Comparison of ENCODE assay signal across 8 cellular contexts in genomic region chr9:32378496-32378895, GRCh38. TPM values are rescaled to one million over a fixed set of nuclear protein-coding genes. Genes with fewer than 3 reads are reported as not detected.
A peak's percentile ranks its signal among the peaks of the same experiment; 100 is the strongest.
DNase-seq lines count a peak whose midpoint lies in the region; ATAC-seq and TF ChIP-seq lines count a peak whose summit lies in the region.

No MANE protein-coding gene starts in this region.

- H3K4me3 Mint-ChIP-seq in nephron progenitor cell: peak overlapping the region; percentile 47

- peak; percentile 78 for TF ChIP-seq CTCF in WERI-Rb-1 (IDR thresholded peaks at IDR 0.05; ENCODE audit: low read depth, low read length)
- peak; percentile 75 for TF ChIP-seq CTCF in nephron progenitor cell (IDR thresholded peaks at IDR 0.05)

- H3K9me3 Mint-ChIP-seq in nephron progenitor cell: no peaks in the 10 kb centered on the region

- H3K4me3 ChIP-seq in WERI-Rb-1 (ENCODE audit: low read depth, low read length): no peak overlapping the region

- H3K27me3 Mint-ChIP-seq in nephron progenitor cell (ENCODE audit: low read depth, poor library complexity): peaks cover 40% of the 10 kb centered on the region

- no peak overlapping the region for H3K27ac Mint-ChIP-seq in nephron progenitor cell

- no peaks in the 10 kb centered on the region for H3K36me3 Mint-ChIP-seq in nephron progenitor cell (ENCODE audit: low read depth)

- H3K9me3 ChIP-seq in WERI-Rb-1 (ENCODE audit: severe bottlenecking): no peaks in the 10 kb centered on the region

- peaks cover 15% of the 10 kb centered on the region for H3K4me1 Mint-ChIP-seq in nephron progenitor cell

- peak; percentile 56 for DNase-seq in DMS79 (lab: John Stamatoyannopoulos, UW)
- peak; percentile 37 for DNase-seq in NCI-H2171 treated with DMSO at 0.1 percent for 48 hours (lab: John Stamatoyannopoulos, UW)
- DNase-seq in WERI-Rb-1: peak; percentile 30
- peak; percentile 67 for DNase-seq in fibroblast of gingiva (ENCODE audit: low read depth)
- DNase-seq in nephron progenitor cell: peak; percentile 21
- no peak for DNase-seq in occipital lobe (lab: John Stamatoyannopoulos, UW)

- H3K27ac ChIP-seq in WERI-Rb-1: no peak overlapping the region

- H3K27me3 ChIP-seq in WERI-Rb-1 (ENCODE audit: insufficient read depth, low read depth, severe bottlenecking): peaks cover 34% of the 10 kb centered on the region

- no peaks in the 10 kb centered on the region for H3K36me3 ChIP-seq in WERI-Rb-1

- ATAC-seq in GM19328 (IDR thresholded peaks at IDR 0.05; ENCODE audit: unreplicated experiment) (peak; percentile 75), HG03196 (IDR thresholded peaks at IDR 0.05; ENCODE audit: unreplicated experiment) (peak; percentile 61)

RNA-seq across cellular contexts. Expression of gene ACO1, which starts 5.9 kb away (rescaled TPM):
- 17.0 TPM for total RNA-seq in occipital lobe
